1 cellular context compared by ENCODE assay signal in the genomic region with DNA sequence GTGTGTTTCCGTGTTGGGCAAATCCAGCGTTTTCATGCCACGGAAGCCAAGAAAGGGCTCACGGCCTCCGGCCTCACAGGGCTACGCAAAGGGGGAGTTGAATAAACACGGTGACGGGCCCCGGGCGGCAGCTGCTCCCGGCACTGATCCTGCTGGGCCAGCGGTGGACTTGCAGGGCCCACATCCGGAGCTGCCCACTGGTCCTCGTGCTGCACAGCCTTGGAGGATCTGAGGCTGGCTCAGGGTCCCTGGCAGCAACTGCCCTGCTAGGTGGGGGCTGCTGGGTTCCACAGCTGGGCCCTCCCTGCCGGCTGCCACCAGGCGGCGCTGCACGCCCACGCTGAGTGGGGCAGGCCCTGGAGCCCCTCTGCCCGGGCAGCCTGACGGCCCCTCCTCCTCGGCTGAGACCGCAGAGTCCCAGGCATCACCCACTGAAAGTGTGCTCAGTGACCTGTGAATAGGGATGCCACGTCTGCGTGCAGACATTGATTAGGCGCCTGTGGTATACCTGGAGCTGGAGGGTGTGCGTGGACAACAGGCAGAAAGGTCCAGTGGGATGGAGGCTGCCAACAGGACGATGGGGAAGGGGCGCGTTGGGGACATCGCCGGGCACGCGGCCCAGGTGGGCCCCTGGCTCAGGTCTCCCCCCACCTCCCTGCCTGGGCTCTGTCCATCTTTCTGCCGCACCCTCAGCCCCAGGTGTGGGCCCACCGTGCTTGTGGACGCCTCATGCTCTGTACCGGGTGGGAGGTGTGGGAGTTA.
TF ChIP-seq lines count a peak whose summit lies in the region.

No MANE protein-coding gene starts in this region.

TF ChIP-seq in WTC11, 78 proteins besides CTCF, POLR2A, EP300 and RAD21 (continued from another document):
- TF ChIP-seq, protein P1, sequence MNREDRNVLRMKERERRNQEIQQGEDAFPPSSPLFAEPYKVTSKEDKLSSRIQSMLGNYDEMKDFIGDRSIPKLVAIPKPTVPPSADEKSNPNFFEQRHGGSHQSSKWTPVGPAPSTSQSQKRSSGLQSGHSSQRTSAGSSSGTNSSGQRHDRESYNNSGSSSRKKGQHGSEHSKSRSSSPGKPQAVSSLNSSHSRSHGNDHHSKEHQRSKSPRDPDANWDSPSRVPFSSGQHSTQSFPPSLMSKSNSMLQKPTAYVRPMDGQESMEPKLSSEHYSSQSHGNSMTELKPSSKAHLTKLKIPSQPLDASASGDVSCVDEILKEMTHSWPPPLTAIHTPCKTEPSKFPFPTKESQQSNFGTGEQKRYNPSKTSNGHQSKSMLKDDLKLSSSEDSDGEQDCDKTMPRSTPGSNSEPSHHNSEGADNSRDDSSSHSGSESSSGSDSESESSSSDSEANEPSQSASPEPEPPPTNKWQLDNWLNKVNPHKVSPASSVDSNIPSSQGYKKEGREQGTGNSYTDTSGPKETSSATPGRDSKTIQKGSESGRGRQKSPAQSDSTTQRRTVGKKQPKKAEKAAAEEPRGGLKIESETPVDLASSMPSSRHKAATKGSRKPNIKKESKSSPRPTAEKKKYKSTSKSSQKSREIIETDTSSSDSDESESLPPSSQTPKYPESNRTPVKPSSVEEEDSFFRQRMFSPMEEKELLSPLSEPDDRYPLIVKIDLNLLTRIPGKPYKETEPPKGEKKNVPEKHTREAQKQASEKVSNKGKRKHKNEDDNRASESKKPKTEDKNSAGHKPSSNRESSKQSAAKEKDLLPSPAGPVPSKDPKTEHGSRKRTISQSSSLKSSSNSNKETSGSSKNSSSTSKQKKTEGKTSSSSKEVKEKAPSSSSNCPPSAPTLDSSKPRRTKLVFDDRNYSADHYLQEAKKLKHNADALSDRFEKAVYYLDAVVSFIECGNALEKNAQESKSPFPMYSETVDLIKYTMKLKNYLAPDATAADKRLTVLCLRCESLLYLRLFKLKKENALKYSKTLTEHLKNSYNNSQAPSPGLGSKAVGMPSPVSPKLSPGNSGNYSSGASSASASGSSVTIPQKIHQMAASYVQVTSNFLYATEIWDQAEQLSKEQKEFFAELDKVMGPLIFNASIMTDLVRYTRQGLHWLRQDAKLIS (CRISPR knock-in tag; IDR thresholded peaks at IDR 0.05; ENCODE audit: borderline replicate concordance): 0 out of 2 replicates have a peak, but pooled peaks have one; percentile 40
- TF ChIP-seq GABPB1 (CRISPR knock-in tag; IDR thresholded peaks at IDR 0.05) (peak; percentile 43; the same call in 1 of the 2 replicates), ZNF532 (CRISPR knock-in tag; IDR thresholded peaks at IDR 0.05; ENCODE audit: borderline replicate concordance) (peak; percentile 74; the same call in 1 of the 2 replicates), FOXP1 (CRISPR knock-in tag; IDR thresholded peaks at IDR 0.05; ENCODE audit: borderline replicate concordance) (peak; percentile 87), ESRRA (CRISPR knock-in tag; IDR thresholded peaks at IDR 0.05; ENCODE audit: borderline replicate concordance) (0 out of 2 replicates have a peak, but pooled peaks have one; percentile 26), EMX1 (CRISPR knock-in tag; IDR thresholded peaks at IDR 0.05) (peak; percentile 78; the same call in 1 of the 2 replicates), USF1 (CRISPR knock-in tag; IDR thresholded peaks at IDR 0.05) (peak; percentile 43; the same call in 1 of the 2 replicates), GTF2I (CRISPR knock-in tag; conservative IDR thresholded peaks at IDR 0.05) (no peak), PRRX2 (CRISPR knock-in tag; IDR thresholded peaks at IDR 0.05) (peak; percentile 65), ZNF121 (CRISPR knock-in tag; IDR thresholded peaks at IDR 0.05) (no peak), ATF1 (CRISPR knock-in tag; IDR thresholded peaks at IDR 0.05) (no peak), ZNF416 (CRISPR knock-in tag; IDR thresholded peaks at IDR 0.05) (peak; percentile 56; the same call in 1 of the 2 replicates), KAT7 (CRISPR knock-in tag; IDR thresholded peaks at IDR 0.05; ENCODE audit: borderline replicate concordance) (0 out of 2 replicates have a peak, but pooled peaks have one; percentile 90)
- TF ChIP-seq, protein P2, sequence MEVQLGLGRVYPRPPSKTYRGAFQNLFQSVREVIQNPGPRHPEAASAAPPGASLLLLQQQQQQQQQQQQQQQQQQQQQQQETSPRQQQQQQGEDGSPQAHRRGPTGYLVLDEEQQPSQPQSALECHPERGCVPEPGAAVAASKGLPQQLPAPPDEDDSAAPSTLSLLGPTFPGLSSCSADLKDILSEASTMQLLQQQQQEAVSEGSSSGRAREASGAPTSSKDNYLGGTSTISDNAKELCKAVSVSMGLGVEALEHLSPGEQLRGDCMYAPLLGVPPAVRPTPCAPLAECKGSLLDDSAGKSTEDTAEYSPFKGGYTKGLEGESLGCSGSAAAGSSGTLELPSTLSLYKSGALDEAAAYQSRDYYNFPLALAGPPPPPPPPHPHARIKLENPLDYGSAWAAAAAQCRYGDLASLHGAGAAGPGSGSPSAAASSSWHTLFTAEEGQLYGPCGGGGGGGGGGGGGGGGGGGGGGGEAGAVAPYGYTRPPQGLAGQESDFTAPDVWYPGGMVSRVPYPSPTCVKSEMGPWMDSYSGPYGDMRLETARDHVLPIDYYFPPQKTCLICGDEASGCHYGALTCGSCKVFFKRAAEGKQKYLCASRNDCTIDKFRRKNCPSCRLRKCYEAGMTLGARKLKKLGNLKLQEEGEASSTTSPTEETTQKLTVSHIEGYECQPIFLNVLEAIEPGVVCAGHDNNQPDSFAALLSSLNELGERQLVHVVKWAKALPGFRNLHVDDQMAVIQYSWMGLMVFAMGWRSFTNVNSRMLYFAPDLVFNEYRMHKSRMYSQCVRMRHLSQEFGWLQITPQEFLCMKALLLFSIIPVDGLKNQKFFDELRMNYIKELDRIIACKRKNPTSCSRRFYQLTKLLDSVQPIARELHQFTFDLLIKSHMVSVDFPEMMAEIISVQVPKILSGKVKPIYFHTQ (CRISPR knock-in tag; IDR thresholded peaks at IDR 0.05): peak; percentile 15; the same call in 1 of the 2 replicates
